In genomic region chr6:35294308-35294945, GRCh38 we compare ENCODE assay signal across 8 cellular contexts. TPM values are rescaled to one million over a fixed set of nuclear protein-coding genes. Genes with fewer than 3 reads are reported as not detected.
DNase-seq lines count a peak whose midpoint lies in the region; ATAC-seq and TF ChIP-seq lines count a peak whose summit lies in the region.

No MANE protein-coding gene starts in this region.

- in situ Hi-C loops in KBM-7 (cut with MboI; ENCODE audit: low pct_unique_long_range_greater_than_20kb, low sequenced_read_pairs) = no loop called here

- peak; percentile 97 for TF ChIP-seq CTCF in DOHH2 (IDR thresholded peaks at IDR 0.05; ENCODE audit: low read depth, low read length, poor library complexity, severe bottlenecking)
- peak; percentile 95 for TF ChIP-seq CTCF in SU-DHL-6 (IDR thresholded peaks at IDR 0.05; ENCODE audit: insufficient read depth, low read length, poor library complexity, severe bottlenecking)
- TF ChIP-seq CTCF in breast epithelium (IDR thresholded peaks at IDR 0.05) = peak; percentile 51 to 67 (median 66)
- peak; percentile 37 to 84 (median 63) for TF ChIP-seq CTCF in thyroid gland (IDR thresholded peaks at IDR 0.05)

- H3K4me1 ChIP-seq in DOHH2 (ENCODE audit: control insufficient read depth, low read length) (peaks cover 42% of the 10 kb centered on the region), breast epithelium (peaks cover 4 to 6% of the 10 kb centered on the region in 2 donors), thyroid gland (peaks cover 4 to 16% of the 10 kb centered on the region in 2 donors)

- H3K9me2 ChIP-seq in DOHH2 (replicated peaks; ENCODE audit: control insufficient read depth, low read length) = no peaks in the 10 kb centered on the region
- H3K9me2 ChIP-seq in SU-DHL-6 (replicated peaks; ENCODE audit: insufficient read depth, low read length) = no peaks in the 10 kb centered on the region

- H3K4me2 ChIP-seq in DOHH2 (ENCODE audit: low read length) = no peak overlapping the region
- H3K4me2 ChIP-seq in SU-DHL-6 (ENCODE audit: low read depth, low read length, poor library complexity, severe bottlenecking) = no peak overlapping the region

- H3K27me3 ChIP-seq in DOHH2 (ENCODE audit: control insufficient read depth, low read length) (no peaks in the 10 kb centered on the region), SU-DHL-6 (ENCODE audit: low read length) (no peaks in the 10 kb centered on the region), breast epithelium (no peaks in the 10 kb centered on the region), thyroid gland (no peaks in the 10 kb centered on the region)

- DNase-seq in KBM-7 (peak; percentile 55), breast epithelium (ENCODE audit: low spot score in 2 of 2) (no peak), left colon (peak in 1 of 2 donors; percentile 46), thyroid gland (peak; percentile 54 to 62)

- intact Hi-C loops in breast epithelium (cut with DNase I; ENCODE audit: low total_unique reads) (no loop called here), left colon (cut with DNase I, micrococcal nuclease) (no loop called here), thyroid gland (cut with DNase I) (no loop called here)

- no peak overlapping the region for H3K9ac ChIP-seq in SU-DHL-6 (ENCODE audit: low read length)

- H3K4me3 ChIP-seq in DOHH2 (ENCODE audit: low read length) (no peak overlapping the region), SU-DHL-6 (ENCODE audit: insufficient read depth, low read length, poor library complexity, severe bottlenecking) (no peak overlapping the region), breast epithelium (no peak overlapping the region), thyroid gland (replicated peaks in 1 of 3) (no peak overlapping the region)

- H3K9me3 ChIP-seq in DOHH2 (ENCODE audit: control insufficient read depth, insufficient read depth, low read length) (no peaks in the 10 kb centered on the region), SU-DHL-6 (ENCODE audit: insufficient read depth, low read length) (no peaks in the 10 kb centered on the region), breast epithelium (no peaks in the 10 kb centered on the region), thyroid gland (no peaks in the 10 kb centered on the region)

- TF ChIP-seq POLR2A in breast epithelium (IDR thresholded peaks at IDR 0.05) = no peak
- TF ChIP-seq POLR2A in thyroid gland (IDR thresholded peaks at IDR 0.05) = no peak

- no peaks in the 10 kb centered on the region for H4K20me1 ChIP-seq in DOHH2 (ENCODE audit: control insufficient read depth, insufficient read depth, low read depth, low read length)
- no peaks in the 10 kb centered on the region for H4K20me1 ChIP-seq in SU-DHL-6 (ENCODE audit: low read depth, low read length)

- ATAC-seq in left colon = peak; percentile 50
- ATAC-seq in GM21526 (IDR thresholded peaks at IDR 0.05; ENCODE audit: low FRiP score, unreplicated experiment) = no peak
- ATAC-seq in GM19467 (IDR thresholded peaks at IDR 0.05; ENCODE audit: unreplicated experiment) = no peak

- H3K36me3 ChIP-seq in DOHH2 (ENCODE audit: control insufficient read depth, low read length) = peaks cover 53% of the 10 kb centered on the region
- no peaks in the 10 kb centered on the region for H3K36me3 ChIP-seq in SU-DHL-6 (ENCODE audit: low read length)
- peaks cover 9% of the 10 kb centered on the region for H3K36me3 ChIP-seq in breast epithelium
- peaks cover 51 to 54% of the 10 kb centered on the region in 2 donors for H3K36me3 ChIP-seq in thyroid gland

- H3K79me2 ChIP-seq in DOHH2 (ENCODE audit: control insufficient read depth, low read length) = peaks cover 18% of the 10 kb centered on the region
- peaks cover 12% of the 10 kb centered on the region for H3K79me2 ChIP-seq in SU-DHL-6 (ENCODE audit: insufficient read depth, low read length)

- H3K27ac ChIP-seq in DOHH2 (ENCODE audit: low read depth, low read length) (no peak overlapping the region), SU-DHL-6 (ENCODE audit: low read depth, low read length) (no peak overlapping the region), breast epithelium (no peak overlapping the region), thyroid gland (no peak overlapping the region)

- H3F3A ChIP-seq in DOHH2 (ENCODE audit: control insufficient read depth, insufficient read depth) (peaks cover 11% of the 10 kb centered on the region), SU-DHL-6 (ENCODE audit: insufficient read depth) (peaks cover 13% of the 10 kb centered on the region; the same call in 1 of the 2 replicates)

- WGBS in thyroid gland, 2 donors = 58 to 61% methylated on average over 10 of the region's 10 CpGs

- H2AFZ ChIP-seq in SU-DHL-6 (ENCODE audit: low read depth, low read length, severe bottlenecking) = no peak overlapping the region

RNA-seq across cellular contexts. Expression of gene DEF6, which starts 3.2 kb away (rescaled TPM):
- 10 to 100 TPM in 2 of 3 donors, 1 to 10 TPM in 1; 4.8 to 14.2 (median 14.1) TPM for total RNA-seq in breast epithelium
- total RNA-seq in left colon = 10 to 100 TPM; 10.3 to 10.5 TPM
- 1 to 10 TPM; 5.2 to 9.3 (median 6.0) TPM for total RNA-seq in thyroid gland

RNA-seq across cellular contexts. Expression of gene ZNF76, which starts 34.9 kb away (rescaled TPM):
- 10 to 100 TPM; 32.3 to 53.0 (median 46.9) TPM for total RNA-seq in breast epithelium
- 10 to 100 TPM; 29.1 to 33.5 TPM for total RNA-seq in left colon
- 10 to 100 TPM; 54.3 to 81.7 (median 71.6) TPM for total RNA-seq in thyroid gland

RNA-seq across cellular contexts. Expression of gene PPARD, which starts 47.9 kb away (rescaled TPM):
- 10 to 100 TPM in 2 of 3 donors, 1 to 10 TPM in 1; 7.2 to 11.1 (median 10.7) TPM for total RNA-seq in breast epithelium
- total RNA-seq in left colon = 10 to 100 TPM; 36.0 to 68.0 TPM
- total RNA-seq in thyroid gland = 10 to 100 TPM; 17.3 to 40.3 (median 35.9) TPM

Comparison
In these comparisons a context has a peak if more than half of its experiments do, and no peak if none do; other contexts are left out.
1. DNase-seq: peak in KBM-7 (single experiment) and thyroid gland (2 of 2); none in breast epithelium (0 of 2).
2. Peak in every context shown above with its lines, with median percentiles within 50 percentile points of each other: CTCF ChIP-seq.